In the genomic region with DNA sequence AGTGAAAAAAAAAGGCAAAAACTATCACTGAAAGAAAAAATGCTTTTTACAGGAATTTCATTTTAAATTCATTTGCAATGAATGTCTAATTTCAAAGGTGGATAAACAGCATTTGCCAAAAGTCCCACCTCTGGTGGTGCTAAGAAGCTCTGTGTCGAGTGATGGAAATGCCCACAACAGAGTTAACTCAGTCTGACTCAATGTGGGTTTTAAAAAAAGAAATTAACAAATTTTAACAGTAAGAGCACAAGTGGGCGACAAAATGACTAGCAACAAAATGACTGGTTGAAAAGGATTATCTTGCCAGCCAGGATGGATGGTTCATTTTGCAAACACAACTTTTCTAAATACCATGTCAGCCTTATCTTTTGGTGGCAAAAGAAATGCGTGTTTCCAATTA, we compare ENCODE assay signal across 23 cellular contexts. TPM values are rescaled to one million over a fixed set of nuclear protein-coding genes. Genes with fewer than 3 reads are reported as not detected.
DNase-seq lines count a peak whose midpoint lies in the region; ATAC-seq and TF ChIP-seq lines count a peak whose summit lies in the region.
"Had no signal": no experiment of that assay in that cellular context is flagged by ENCODE, and none has a peak within 500 bp of the region (broad histone marks: within the 10 kb centered on the region; RNA-seq: fewer than 3 reads in every experiment).

No MANE protein-coding gene starts in this region.

- intact Hi-C loops in activated naive CD4-positive, alpha-beta T cell treated with anti-CD3 and anti-CD28 coated beads for 36 hours (cut with micrococcal nuclease) = loop anchor here (1.0 to 5.0 kb wide), 11 partner anchors 14 to 872 kb away; no protein-coding TSS in a partner anchor

- no peak overlapping the region for H3K4me2 ChIP-seq in OCI-LY1 (ENCODE audit: low read length)

- TF ChIP-seq CTCF in OCI-LY1 (IDR thresholded peaks at IDR 0.05; ENCODE audit: low read length) (no peak), osteocyte (IDR thresholded peaks at IDR 0.05) (no peak), chondrocyte (IDR thresholded peaks at IDR 0.05) (no peak)

- H3K4me1 ChIP-seq in OCI-LY1 (ENCODE audit: insufficient read depth, low read length, severe bottlenecking) = peaks cover 62% of the 10 kb centered on the region
- H3K4me1 ChIP-seq: adrenal gland, breast epithelium, left ventricle myocardium inferior had no signal

- peaks cover 3% of the 10 kb centered on the region for H3K36me3 Mint-ChIP-seq in activated naive CD4-positive, alpha-beta T cell treated with anti-CD3 and anti-CD28 coated beads for 36 hours (ENCODE audit: low read depth)
- H3K36me3 Mint-ChIP-seq in activated naive CD4-positive, alpha-beta T cell treated with anti-CD3 and anti-CD28 coated beads, Interleukin-2, amount 50 U/mL, for 24 hours = no peaks in the 10 kb centered on the region
- no peaks in the 10 kb centered on the region for H3K36me3 Mint-ChIP-seq in stimulated activated memory B cell treated with anti-CD40 and anti-IgM and Interleukin-4, amounts not matched to agents 10 μg/mL and 1 μg/mL and 100 μg/mL, for 72 hours
- H3K36me3 Mint-ChIP-seq in osteocyte (ENCODE audit: unreplicated experiment) (no peaks in the 10 kb centered on the region), chondrocyte (ENCODE audit: low read depth) (no peaks in the 10 kb centered on the region)

- no peaks in the 10 kb centered on the region for H3K9me3 Mint-ChIP-seq in activated naive CD4-positive, alpha-beta T cell treated with anti-CD3 and anti-CD28 coated beads for 36 hours
- H3K9me3 Mint-ChIP-seq in activated naive CD4-positive, alpha-beta T cell treated with anti-CD3 and anti-CD28 coated beads, Interleukin-2, amount 50 U/mL, for 24 hours = peaks cover 4% of the 10 kb centered on the region
- H3K9me3 Mint-ChIP-seq in stimulated activated memory B cell treated with anti-CD40 and anti-IgM and Interleukin-4, amounts not matched to agents 10 μg/mL and 1 μg/mL and 100 μg/mL, for 72 hours = no peaks in the 10 kb centered on the region
- H3K9me3 Mint-ChIP-seq in osteocyte (ENCODE audit: unreplicated experiment) (no peaks in the 10 kb centered on the region), chondrocyte (ENCODE audit: low read depth) (no peaks in the 10 kb centered on the region)

- no peaks in the 10 kb centered on the region for H3K27me3 ChIP-seq in OCI-LY1 (ENCODE audit: insufficient read depth, low read length)
- H3K27me3 ChIP-seq: adrenal gland, transverse colon had no signal

- ATAC-seq in stimulated activated memory B cell treated with anti-CD40 and anti-IgM and Interleukin-4, amounts not matched to agents 10 μg/mL and 1 μg/mL and 100 μg/mL, for 72 hours = no peak
- ATAC-seq: heart right ventricle, mucosa of descending colon had no signal

- peaks cover 6% of the 10 kb centered on the region; the same call in 1 of the 2 replicates for H3F3A ChIP-seq in OCI-LY1 (ENCODE audit: insufficient read depth, low read length)

- no peaks in the 10 kb centered on the region for H3K27me3 Mint-ChIP-seq in activated naive CD4-positive, alpha-beta T cell treated with anti-CD3 and anti-CD28 coated beads for 36 hours (ENCODE audit: low read depth)
- no peaks in the 10 kb centered on the region for H3K27me3 Mint-ChIP-seq in activated naive CD4-positive, alpha-beta T cell treated with anti-CD3 and anti-CD28 coated beads, Interleukin-2, amount 50 U/mL, for 24 hours
- no peaks in the 10 kb centered on the region for H3K27me3 Mint-ChIP-seq in stimulated activated memory B cell treated with anti-CD40 and anti-IgM and Interleukin-4, amounts not matched to agents 10 μg/mL and 1 μg/mL and 100 μg/mL, for 72 hours
- H3K27me3 Mint-ChIP-seq in osteocyte (ENCODE audit: unreplicated experiment) (peaks cover 43% of the 10 kb centered on the region), chondrocyte (ENCODE audit: low read depth) (peaks cover 40% of the 10 kb centered on the region)

- H3K4me1 Mint-ChIP-seq in activated naive CD4-positive, alpha-beta T cell treated with anti-CD3 and anti-CD28 coated beads for 36 hours (ENCODE audit: low read depth) = peaks cover 87% of the 10 kb centered on the region
- peaks cover 99% of the 10 kb centered on the region for H3K4me1 Mint-ChIP-seq in activated naive CD4-positive, alpha-beta T cell treated with anti-CD3 and anti-CD28 coated beads, Interleukin-2, amount 50 U/mL, for 24 hours
- H3K4me1 Mint-ChIP-seq in stimulated activated memory B cell treated with anti-CD40 and anti-IgM and Interleukin-4, amounts not matched to agents 10 μg/mL and 1 μg/mL and 100 μg/mL, for 72 hours = peaks cover 80% of the 10 kb centered on the region
- H3K4me1 Mint-ChIP-seq in osteocyte (ENCODE audit: unreplicated experiment) (no peaks in the 10 kb centered on the region), chondrocyte (ENCODE audit: low read depth) (no peaks in the 10 kb centered on the region)

- H3K9me3 ChIP-seq in OCI-LY1 (ENCODE audit: low read length) = no peaks in the 10 kb centered on the region
- H3K9me3 ChIP-seq: adrenal gland, breast epithelium, left ventricle myocardium inferior, mucosa of descending colon, transverse colon had no signal

- H3K36me3 ChIP-seq in OCI-LY1 (ENCODE audit: insufficient read depth, low read length) = no peaks in the 10 kb centered on the region
- H3K36me3 ChIP-seq: adrenal gland, breast epithelium, heart right ventricle, left ventricle myocardium inferior, transverse colon had no signal

- H3K4me3 Mint-ChIP-seq in activated naive CD4-positive, alpha-beta T cell treated with anti-CD3 and anti-CD28 coated beads for 36 hours = no peak overlapping the region
- peak overlapping the region; percentile 36 for H3K4me3 Mint-ChIP-seq in activated naive CD4-positive, alpha-beta T cell treated with anti-CD3 and anti-CD28 coated beads, Interleukin-2, amount 50 U/mL, for 24 hours
- no peak overlapping the region for H3K4me3 Mint-ChIP-seq in stimulated activated memory B cell treated with anti-CD40 and anti-IgM and Interleukin-4, amounts not matched to agents 10 μg/mL and 1 μg/mL and 100 μg/mL, for 72 hours
- H3K4me3 Mint-ChIP-seq in osteocyte (ENCODE audit: unreplicated experiment) = no peak overlapping the region
- H3K4me3 Mint-ChIP-seq in chondrocyte (ENCODE audit: unreplicated experiment) = no peak overlapping the region

- H3K79me2 ChIP-seq in OCI-LY1 (ENCODE audit: insufficient read depth, low read length) = no peaks in the 10 kb centered on the region

- peak; percentile 73 for DNase-seq in activated naive CD4-positive, alpha-beta T cell treated with anti-CD3 and anti-CD28 coated beads for 36 hours
- DNase-seq in activated naive CD4-positive, alpha-beta T cell (lab: John Stamatoyannopoulos, UW) = no peak
- DNase-seq in osteocyte (ENCODE audit: extremely low spot score, unreplicated experiment) (no peak), SIG-M5 treated with dmso at 0.1 percent for 504 hours (lab: John Stamatoyannopoulos, UW; ENCODE audit: unreplicated experiment) (no peak), chondrocyte (ENCODE audit: low spot score) (no peak)
- DNase-seq: adrenal gland; cortex of kidney; heart right ventricle; left ventricle myocardium inferior; mucosa of descending colon; NCI-H1092; NCI-H510A; NK-92 treated with Interleukin-12 subunit alpha and Interleukin-12 subunit beta, amount 100 ng/mL, for 24 hours; stimulated activated naive CD4-positive, alpha-beta T cell treated with Interleukin-2 at 50 U/mL for 16 hours; transverse colon had no signal

- no peaks in the 10 kb centered on the region for H4K20me1 ChIP-seq in OCI-LY1 (ENCODE audit: insufficient read depth, low read length)

- no peak overlapping the region for H3K4me3 ChIP-seq in OCI-LY1 (ENCODE audit: low read depth, low read length, poor library complexity, severe bottlenecking)
- H3K4me3 ChIP-seq: adrenal gland, breast epithelium, heart right ventricle, left ventricle myocardium inferior, mucosa of descending colon, transverse colon had no signal

- CTCF ChIA-PET in activated naive CD4-positive, alpha-beta T cell treated with anti-CD3 and anti-CD28 coated beads for 36 hours (lab: Charles Lee) = interaction anchor here (0.5 to 4.8 kb wide), 8 partner anchors 12 to 50 kb away, joined by 3 to 26 read pairs (median 8); a partner anchor contains a TSS

- peak overlapping the region; percentile 91 for H3K27ac Mint-ChIP-seq in activated naive CD4-positive, alpha-beta T cell treated with anti-CD3 and anti-CD28 coated beads for 36 hours
- H3K27ac Mint-ChIP-seq in activated naive CD4-positive, alpha-beta T cell treated with anti-CD3 and anti-CD28 coated beads, Interleukin-2, amount 50 U/mL, for 24 hours = peak overlapping the region; percentile 95
- H3K27ac Mint-ChIP-seq in stimulated activated memory B cell treated with anti-CD40 and anti-IgM and Interleukin-4, amounts not matched to agents 10 μg/mL and 1 μg/mL and 100 μg/mL, for 72 hours = peak overlapping the region; percentile 65
- H3K27ac Mint-ChIP-seq in osteocyte (ENCODE audit: unreplicated experiment) (no peak overlapping the region), chondrocyte (ENCODE audit: unreplicated experiment) (no peak overlapping the region)

- H3K9ac ChIP-seq in OCI-LY1 (ENCODE audit: low read length) = no peak overlapping the region

- no peak overlapping the region for H2AFZ ChIP-seq in OCI-LY1 (ENCODE audit: low read length)

- H3K27ac ChIP-seq in OCI-LY1 (ENCODE audit: low read depth, low read length, poor library complexity, severe bottlenecking) = peak overlapping the region; percentile 33
- H3K27ac ChIP-seq: adrenal gland, breast epithelium, heart right ventricle, left ventricle myocardium inferior, RWPE1, transverse colon had no signal

- no peaks in the 10 kb centered on the region for H3K9me2 ChIP-seq in OCI-LY1 (ENCODE audit: low read depth, low read length)

RNA-seq across cellular contexts. Expression of a gene that starts 14.3 kb away (rescaled TPM):
- total RNA-seq in activated naive CD4-positive, alpha-beta T cell treated with anti-CD3 and anti-CD28 coated beads for 36 hours = 10 to 100 TPM; 79.6 to 82.6 TPM
- not detected in 2 replicates for total RNA-seq in osteocyte
- total RNA-seq in chondrocyte = not detected in 3 replicates
- total RNA-seq: Daoy, H4, LHCN-M2 had no signal

RNA-seq across cellular contexts. Expression of a gene that starts 59.1 kb away (rescaled TPM):
- total RNA-seq in activated naive CD4-positive, alpha-beta T cell treated with anti-CD3 and anti-CD28 coated beads for 36 hours = 1 to 10 TPM; 3.0 to 3.2 TPM
- 7.1 and 9.6 TPM in 2 replicates for total RNA-seq in osteocyte
- 8.3 to 10.0 TPM (median 8.7 TPM) in 3 replicates for total RNA-seq in chondrocyte

Comparison
In these comparisons a context has a peak if more than half of its experiments do, and no peak if none do; other contexts are left out.
1. H3K27ac Mint-ChIP-seq: peak in activated naive CD4-positive, alpha-beta T cell treated with anti-CD3 and anti-CD28 coated beads for 36 hours (single experiment), activated naive CD4-positive, alpha-beta T cell treated with anti-CD3 and anti-CD28 coated beads, Interleukin-2, amount 50 U/mL, for 24 hours (single experiment) and stimulated activated memory B cell treated with anti-CD40 and anti-IgM and Interleukin-4, amounts not matched to agents 10 μg/mL and 1 μg/mL and 100 μg/mL, for 72 hours (single experiment); none in osteocyte (single experiment) and chondrocyte (single experiment).
2. RNA of a gene that starts 14.3 kb away (total RNA-seq): 79.6 to 82.6 TPM in activated naive CD4-positive, alpha-beta T cell treated with anti-CD3 and anti-CD28 coated beads for 36 hours; not detected in osteocyte and not detected in chondrocyte; every median in the first group is over 10 times any median in the second.